8 cellular contexts compared by ENCODE assay signal in genomic region chr17:7217113-7217987, GRCh38. TPM values are rescaled to one million over a fixed set of nuclear protein-coding genes. Genes with fewer than 3 reads are reported as not detected.
DNase-seq lines count a peak whose midpoint lies in the region; ATAC-seq and TF ChIP-seq lines count a peak whose summit lies in the region.

No MANE protein-coding gene starts in this region.

- H3K4me3 ChIP-seq in MG63 (peak overlapping the region; percentile 50), psoas muscle (peak overlapping the region; percentile 50)

- peak overlapping the region; percentile 53 for H3K27ac ChIP-seq in psoas muscle

- ATAC-seq in psoas muscle = no peak
- no peak for ATAC-seq in omental fat pad (ENCODE audit: low FRiP score)
- no peak for ATAC-seq in HG03457 (IDR thresholded peaks at IDR 0.05; ENCODE audit: unreplicated experiment)

- peaks cover 65% of the 10 kb centered on the region for H3K4me1 Mint-ChIP-seq in activated T-helper 2 cell treated with anti-CD3 and anti-CD28 coated beads, Interferon-gamma antibody, Interleukin-2, Interleukin-4, amounts not matched to agents 10 μg/mL and 5 μg/mL and 100 μg/mL, durations not matched to agents 14 hours and 24 hours and 36 hours (ENCODE audit: low read depth)

- H3K27ac Mint-ChIP-seq in activated T-helper 2 cell treated with anti-CD3 and anti-CD28 coated beads, Interferon-gamma antibody, Interleukin-2, Interleukin-4, amounts not matched to agents 10 μg/mL and 5 μg/mL and 100 μg/mL, durations not matched to agents 14 hours and 24 hours and 36 hours = peak overlapping the region; percentile 69

- peaks cover 6% of the 10 kb centered on the region for H3K27me3 Mint-ChIP-seq in activated T-helper 2 cell treated with anti-CD3 and anti-CD28 coated beads, Interferon-gamma antibody, Interleukin-2, Interleukin-4, amounts not matched to agents 10 μg/mL and 5 μg/mL and 100 μg/mL, durations not matched to agents 14 hours and 24 hours and 36 hours (ENCODE audit: low read depth)

- TF ChIP-seq CTCF in psoas muscle (IDR thresholded peaks at IDR 0.05) (no peak), omental fat pad (IDR thresholded peaks at IDR 0.05) (no peak)

- H3K27me3 ChIP-seq in MG63 (no peaks in the 10 kb centered on the region), psoas muscle (ENCODE audit: insufficient read depth in 3 of 3, low read length in 2 of 3) (peaks cover 0 to 13% (median 0%) of the 10 kb centered on the region in 3 donors)

- peaks cover 22% of the 10 kb centered on the region for H3K36me3 Mint-ChIP-seq in activated T-helper 2 cell treated with anti-CD3 and anti-CD28 coated beads, Interferon-gamma antibody, Interleukin-2, Interleukin-4, amounts not matched to agents 10 μg/mL and 5 μg/mL and 100 μg/mL, durations not matched to agents 14 hours and 24 hours and 36 hours (ENCODE audit: low read depth)

- 4 to 8% (median 5%) methylated on average over 20 to 32 of the region's 32 CpGs for WGBS in psoas muscle, 3 donors

- H3K4me1 ChIP-seq in psoas muscle = peaks cover 26% of the 10 kb centered on the region

- intact Hi-C loops in activated T-helper 2 cell treated with anti-CD3 and anti-CD28 coated beads, Interferon-gamma antibody, Interleukin-2, Interleukin-4, amounts not matched to agents 10 μg/mL and 5 μg/mL and 100 μg/mL, durations not matched to agents 14 hours and 24 hours and 36 hours (cut with micrococcal nuclease) = no loop called here
- intact Hi-C loops in psoas muscle (cut with DNase I) = no loop called here

- H3K36me3 ChIP-seq in MG63 = peaks cover 21% of the 10 kb centered on the region
- H3K36me3 ChIP-seq in psoas muscle (ENCODE audit: insufficient read depth in 1 of 2, low read depth in 1 of 2) = peaks cover 0 to 18% of the 10 kb centered on the region in 2 donors

- H3K9me3 ChIP-seq in MG63 = no peaks in the 10 kb centered on the region
- no peaks in the 10 kb centered on the region for H3K9me3 ChIP-seq in psoas muscle

- peak overlapping the region; percentile 60 for H3K4me3 Mint-ChIP-seq in activated T-helper 2 cell treated with anti-CD3 and anti-CD28 coated beads, Interferon-gamma antibody, Interleukin-2, Interleukin-4, amounts not matched to agents 10 μg/mL and 5 μg/mL and 100 μg/mL, durations not matched to agents 14 hours and 24 hours and 36 hours (ENCODE audit: low read depth)

- H3K9me3 Mint-ChIP-seq in activated T-helper 2 cell treated with anti-CD3 and anti-CD28 coated beads, Interferon-gamma antibody, Interleukin-2, Interleukin-4, amounts not matched to agents 10 μg/mL and 5 μg/mL and 100 μg/mL, durations not matched to agents 14 hours and 24 hours and 36 hours = no peaks in the 10 kb centered on the region

- DNase-seq in EH (ENCODE audit: low read depth) (peak; percentile 81), MG63 (peak; percentile 67), glomerular visceral epithelial cell (ENCODE audit: extremely low spot score) (peak; percentile 70), psoas muscle (peak; percentile 47 to 70), omental fat pad (ENCODE audit: low spot score) (no peak), activated gamma-delta T cell (lab: John Stamatoyannopoulos, UW) (no peak)
- DNase-seq in activated T-helper 2 cell treated with anti-CD3 and anti-CD28 coated beads, Interferon-gamma antibody, Interleukin-2, Interleukin-4, amounts not matched to agents 10 μg/mL and 5 μg/mL and 100 μg/mL, durations not matched to agents 14 hours and 24 hours and 36 hours (ENCODE audit: low spot score) = no peak

RNA-seq across cellular contexts. Expression of gene DLG4, which starts 2.3 kb away (rescaled TPM):
- 7.5 and 15.3 TPM in 2 replicates for total RNA-seq in MG63 (2014; rRNA removed; shearing (Covaris generic); ENCODE audit: low replicate concordance)
- total RNA-seq in activated T-helper 2 cell treated with anti-CD3 and anti-CD28 coated beads, Interferon-gamma antibody, Interleukin-2, Interleukin-4, amounts not matched to agents 10 μg/mL and 5 μg/mL and 100 μg/mL, durations not matched to agents 14 hours and 24 hours and 36 hours = 10.5 and 10.6 TPM in 2 replicates
- total RNA-seq in psoas muscle = 1 to 10 TPM; 3.2 to 8.9 (median 5.8) TPM
- 1 to 10 TPM; 1.5 to 5.8 (median 1.8) TPM for polyA plus RNA-seq in psoas muscle
- total RNA-seq in omental fat pad = 10 to 100 TPM in 3 of 4 donors, 1 to 10 TPM in 1; 8.7 to 12.5 (median 11.6) TPM

RNA-seq across cellular contexts. Expression of gene ACADVL, which starts 2.4 kb away (rescaled TPM):
- total RNA-seq in MG63 (2014; rRNA removed; shearing (Covaris generic); ENCODE audit: low replicate concordance) = 240 and 427 TPM in 2 replicates
- 492 and 503 TPM in 2 replicates for total RNA-seq in activated T-helper 2 cell treated with anti-CD3 and anti-CD28 coated beads, Interferon-gamma antibody, Interleukin-2, Interleukin-4, amounts not matched to agents 10 μg/mL and 5 μg/mL and 100 μg/mL, durations not matched to agents 14 hours and 24 hours and 36 hours
- total RNA-seq in psoas muscle (1,000 to 10,000 TPM in 3 of 4 donors, 100 to 1,000 TPM in 1; 987 to 1,310 (median 1,099) TPM), omental fat pad (100 to 1,000 TPM; 677 to 996 (median 722) TPM)
- 1,000 to 10,000 TPM in 1 of 3 donors, 100 to 1,000 TPM in 2; 538 to 1,030 (median 946) TPM for polyA plus RNA-seq in psoas muscle

RNA-seq across cellular contexts. Expression of gene DVL2, which starts 17.0 kb away (rescaled TPM):
- 11.5 and 26.2 TPM in 2 replicates for total RNA-seq in MG63 (2014; rRNA removed; shearing (Covaris generic); ENCODE audit: low replicate concordance)
- total RNA-seq in activated T-helper 2 cell treated with anti-CD3 and anti-CD28 coated beads, Interferon-gamma antibody, Interleukin-2, Interleukin-4, amounts not matched to agents 10 μg/mL and 5 μg/mL and 100 μg/mL, durations not matched to agents 14 hours and 24 hours and 36 hours = 69.7 and 73.1 TPM in 2 replicates
- total RNA-seq in psoas muscle (10 to 100 TPM; 11.4 to 19.6 (median 13.8) TPM), omental fat pad (10 to 100 TPM; 22.7 to 41.6 (median 23.6) TPM)
- 10 to 100 TPM; 10.0 to 22.1 (median 10.0) TPM for polyA plus RNA-seq in psoas muscle

RNA-seq across cellular contexts. Expression of gene PHF23, which starts 21.9 kb away (rescaled TPM):
- 34.4 and 62.7 TPM in 2 replicates for total RNA-seq in MG63 (2014; rRNA removed; shearing (Covaris generic); ENCODE audit: low replicate concordance)
- total RNA-seq in activated T-helper 2 cell treated with anti-CD3 and anti-CD28 coated beads, Interferon-gamma antibody, Interleukin-2, Interleukin-4, amounts not matched to agents 10 μg/mL and 5 μg/mL and 100 μg/mL, durations not matched to agents 14 hours and 24 hours and 36 hours = 43.4 and 47.8 TPM in 2 replicates
- total RNA-seq in psoas muscle (10 to 100 TPM; 20.9 to 28.8 (median 27.7) TPM), omental fat pad (10 to 100 TPM; 22.1 to 43.8 (median 28.9) TPM)
- polyA plus RNA-seq in psoas muscle = 10 to 100 TPM; 24.0 to 43.3 (median 29.4) TPM

RNA-seq across cellular contexts. Expression of gene GABARAP, which starts 24.9 kb away (rescaled TPM):
- total RNA-seq in MG63 (2014; rRNA removed; shearing (Covaris generic); ENCODE audit: low replicate concordance) = 36.7 and 148 TPM in 2 replicates
- total RNA-seq in activated T-helper 2 cell treated with anti-CD3 and anti-CD28 coated beads, Interferon-gamma antibody, Interleukin-2, Interleukin-4, amounts not matched to agents 10 μg/mL and 5 μg/mL and 100 μg/mL, durations not matched to agents 14 hours and 24 hours and 36 hours = 145 and 147 TPM in 2 replicates
- 100 to 1,000 TPM; 447 to 492 (median 481) TPM for total RNA-seq in psoas muscle
- polyA plus RNA-seq in psoas muscle = 100 to 1,000 TPM; 344 to 569 (median 510) TPM
- 100 to 1,000 TPM; 316 to 526 (median 376) TPM for total RNA-seq in omental fat pad

Comparison
In these comparisons a context has a peak if more than half of its experiments do, and no peak if none do; other contexts are left out.
1. DNase-seq: peak in EH (single experiment), MG63 (single experiment), glomerular visceral epithelial cell (single experiment) and psoas muscle (2 of 2); none in activated T-helper 2 cell treated with anti-CD3 and anti-CD28 coated beads, Interferon-gamma antibody, Interleukin-2, Interleukin-4, amounts not matched to agents 10 μg/mL and 5 μg/mL and 100 μg/mL, durations not matched to agents 14 hours and 24 hours and 36 hours (single experiment), omental fat pad (single experiment) and activated gamma-delta T cell (single experiment).